ENCODE assay signal across 1 cellular context in the genomic region with DNA sequence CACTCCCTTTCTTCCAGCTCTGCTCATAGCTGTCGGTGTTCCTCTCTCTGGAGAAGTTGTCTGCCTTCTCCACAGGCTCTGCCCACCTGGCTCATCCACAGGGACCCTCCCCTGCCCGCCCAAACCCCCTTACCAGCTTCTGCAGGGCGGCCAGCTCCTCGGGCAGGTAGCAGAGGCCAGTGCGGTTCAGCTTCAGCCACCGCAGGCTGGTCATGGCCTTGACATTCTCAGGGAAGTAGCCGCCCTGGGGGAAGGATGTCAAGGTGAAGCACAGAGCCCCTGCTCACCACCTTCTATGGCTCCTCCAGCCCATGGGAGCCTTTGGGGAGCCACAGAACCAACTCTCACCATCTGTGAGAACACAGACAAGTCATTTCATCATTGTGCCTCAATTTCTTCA.
TF ChIP-seq lines count a peak whose summit lies in the region.

No MANE protein-coding gene starts in this region.

TF ChIP-seq in GM23338, 12 proteins besides CTCF, POLR2A, EP300 and RAD21 (continued from another document):
- TF ChIP-seq, protein P1, sequence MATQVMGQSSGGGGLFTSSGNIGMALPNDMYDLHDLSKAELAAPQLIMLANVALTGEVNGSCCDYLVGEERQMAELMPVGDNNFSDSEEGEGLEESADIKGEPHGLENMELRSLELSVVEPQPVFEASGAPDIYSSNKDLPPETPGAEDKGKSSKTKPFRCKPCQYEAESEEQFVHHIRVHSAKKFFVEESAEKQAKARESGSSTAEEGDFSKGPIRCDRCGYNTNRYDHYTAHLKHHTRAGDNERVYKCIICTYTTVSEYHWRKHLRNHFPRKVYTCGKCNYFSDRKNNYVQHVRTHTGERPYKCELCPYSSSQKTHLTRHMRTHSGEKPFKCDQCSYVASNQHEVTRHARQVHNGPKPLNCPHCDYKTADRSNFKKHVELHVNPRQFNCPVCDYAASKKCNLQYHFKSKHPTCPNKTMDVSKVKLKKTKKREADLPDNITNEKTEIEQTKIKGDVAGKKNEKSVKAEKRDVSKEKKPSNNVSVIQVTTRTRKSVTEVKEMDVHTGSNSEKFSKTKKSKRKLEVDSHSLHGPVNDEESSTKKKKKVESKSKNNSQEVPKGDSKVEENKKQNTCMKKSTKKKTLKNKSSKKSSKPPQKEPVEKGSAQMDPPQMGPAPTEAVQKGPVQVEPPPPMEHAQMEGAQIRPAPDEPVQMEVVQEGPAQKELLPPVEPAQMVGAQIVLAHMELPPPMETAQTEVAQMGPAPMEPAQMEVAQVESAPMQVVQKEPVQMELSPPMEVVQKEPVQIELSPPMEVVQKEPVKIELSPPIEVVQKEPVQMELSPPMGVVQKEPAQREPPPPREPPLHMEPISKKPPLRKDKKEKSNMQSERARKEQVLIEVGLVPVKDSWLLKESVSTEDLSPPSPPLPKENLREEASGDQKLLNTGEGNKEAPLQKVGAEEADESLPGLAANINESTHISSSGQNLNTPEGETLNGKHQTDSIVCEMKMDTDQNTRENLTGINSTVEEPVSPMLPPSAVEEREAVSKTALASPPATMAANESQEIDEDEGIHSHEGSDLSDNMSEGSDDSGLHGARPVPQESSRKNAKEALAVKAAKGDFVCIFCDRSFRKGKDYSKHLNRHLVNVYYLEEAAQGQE (IDR thresholded peaks at IDR 0.05; ENCODE audit: unreplicated experiment) = no peak
- no peak for TF ChIP-seq EZH2 (IDR thresholded peaks at IDR 0.05; ENCODE audit: low read depth, unreplicated experiment)
- no peak for TF ChIP-seq STAT1 (IDR thresholded peaks at IDR 0.05; ENCODE audit: unreplicated experiment)
- no peak for TF ChIP-seq ZNF331 (CRISPR knock-in tag; IDR thresholded peaks at IDR 0.05; ENCODE audit: low read depth)
- no peak for TF ChIP-seq JUNB (IDR thresholded peaks at IDR 0.05; ENCODE audit: unreplicated experiment)
- TF ChIP-seq, protein P2, sequence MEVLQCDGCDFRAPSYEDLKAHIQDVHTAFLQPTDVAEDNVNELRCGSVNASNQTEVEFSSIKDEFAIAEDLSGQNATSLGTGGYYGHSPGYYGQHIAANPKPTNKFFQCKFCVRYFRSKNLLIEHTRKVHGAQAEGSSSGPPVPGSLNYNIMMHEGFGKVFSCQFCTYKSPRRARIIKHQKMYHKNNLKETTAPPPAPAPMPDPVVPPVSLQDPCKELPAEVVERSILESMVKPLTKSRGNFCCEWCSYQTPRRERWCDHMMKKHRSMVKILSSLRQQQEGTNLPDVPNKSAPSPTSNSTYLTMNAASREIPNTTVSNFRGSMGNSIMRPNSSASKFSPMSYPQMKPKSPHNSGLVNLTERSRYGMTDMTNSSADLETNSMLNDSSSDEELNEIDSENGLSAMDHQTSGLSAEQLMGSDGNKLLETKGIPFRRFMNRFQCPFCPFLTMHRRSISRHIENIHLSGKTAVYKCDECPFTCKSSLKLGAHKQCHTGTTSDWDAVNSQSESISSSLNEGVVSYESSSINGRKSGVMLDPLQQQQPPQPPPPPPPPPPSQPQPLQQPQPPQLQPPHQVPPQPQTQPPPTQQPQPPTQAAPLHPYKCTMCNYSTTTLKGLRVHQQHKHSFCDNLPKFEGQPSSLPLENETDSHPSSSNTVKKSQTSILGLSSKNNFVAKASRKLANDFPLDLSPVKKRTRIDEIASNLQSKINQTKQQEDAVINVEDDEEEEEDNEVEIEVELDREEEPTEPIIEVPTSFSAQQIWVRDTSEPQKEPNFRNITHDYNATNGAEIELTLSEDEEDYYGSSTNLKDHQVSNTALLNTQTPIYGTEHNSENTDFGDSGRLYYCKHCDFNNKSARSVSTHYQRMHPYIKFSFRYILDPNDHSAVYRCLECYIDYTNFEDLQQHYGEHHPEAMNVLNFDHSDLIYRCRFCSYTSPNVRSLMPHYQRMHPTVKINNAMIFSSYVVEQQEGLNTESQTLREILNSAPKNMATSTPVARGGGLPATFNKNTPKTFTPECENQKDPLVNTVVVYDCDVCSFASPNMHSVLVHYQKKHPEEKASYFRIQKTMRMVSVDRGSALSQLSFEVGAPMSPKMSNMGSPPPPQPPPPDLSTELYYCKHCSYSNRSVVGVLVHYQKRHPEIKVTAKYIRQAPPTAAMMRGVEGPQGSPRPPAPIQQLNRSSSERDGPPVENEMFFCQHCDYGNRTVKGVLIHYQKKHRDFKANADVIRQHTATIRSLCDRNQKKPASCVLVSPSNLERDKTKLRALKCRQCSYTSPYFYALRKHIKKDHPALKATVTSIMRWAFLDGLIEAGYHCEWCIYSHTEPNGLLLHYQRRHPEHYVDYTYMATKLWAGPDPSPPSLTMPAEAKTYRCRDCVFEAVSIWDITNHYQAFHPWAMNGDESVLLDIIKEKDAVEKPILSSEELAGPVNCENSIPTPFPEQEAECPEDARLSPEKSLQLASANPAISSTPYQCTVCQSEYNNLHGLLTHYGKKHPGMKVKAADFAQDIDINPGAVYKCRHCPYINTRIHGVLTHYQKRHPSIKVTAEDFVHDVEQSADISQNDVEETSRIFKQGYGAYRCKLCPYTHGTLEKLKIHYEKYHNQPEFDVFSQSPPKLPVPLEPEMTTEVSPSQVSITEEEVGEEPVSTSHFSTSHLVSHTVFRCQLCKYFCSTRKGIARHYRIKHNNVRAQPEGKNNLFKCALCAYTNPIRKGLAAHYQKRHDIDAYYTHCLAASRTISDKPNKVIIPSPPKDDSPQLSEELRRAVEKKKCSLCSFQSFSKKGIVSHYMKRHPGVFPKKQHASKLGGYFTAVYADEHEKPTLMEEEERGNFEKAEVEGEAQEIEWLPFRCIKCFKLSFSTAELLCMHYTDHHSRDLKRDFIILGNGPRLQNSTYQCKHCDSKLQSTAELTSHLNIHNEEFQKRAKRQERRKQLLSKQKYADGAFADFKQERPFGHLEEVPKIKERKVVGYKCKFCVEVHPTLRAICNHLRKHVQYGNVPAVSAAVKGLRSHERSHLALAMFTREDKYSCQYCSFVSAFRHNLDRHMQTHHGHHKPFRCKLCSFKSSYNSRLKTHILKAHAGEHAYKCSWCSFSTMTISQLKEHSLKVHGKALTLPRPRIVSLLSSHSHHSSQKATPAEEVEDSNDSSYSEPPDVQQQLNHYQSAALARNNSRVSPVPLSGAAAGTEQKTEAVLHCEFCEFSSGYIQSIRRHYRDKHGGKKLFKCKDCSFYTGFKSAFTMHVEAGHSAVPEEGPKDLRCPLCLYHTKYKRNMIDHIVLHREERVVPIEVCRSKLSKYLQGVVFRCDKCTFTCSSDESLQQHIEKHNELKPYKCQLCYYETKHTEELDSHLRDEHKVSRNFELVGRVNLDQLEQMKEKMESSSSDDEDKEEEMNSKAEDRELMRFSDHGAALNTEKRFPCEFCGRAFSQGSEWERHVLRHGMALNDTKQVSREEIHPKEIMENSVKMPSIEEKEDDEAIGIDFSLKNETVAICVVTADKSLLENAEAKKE (CRISPR knock-in tag; IDR thresholded peaks at IDR 0.05) = no peak
- no peak for TF ChIP-seq POLR2AphosphoS5 (IDR thresholded peaks at IDR 0.05; ENCODE audit: low read depth)
- no peak for TF ChIP-seq NANOG (IDR thresholded peaks at IDR 0.05; ENCODE audit: borderline replicate concordance)
